1 cellular context compared by ENCODE assay signal in the genomic region with DNA sequence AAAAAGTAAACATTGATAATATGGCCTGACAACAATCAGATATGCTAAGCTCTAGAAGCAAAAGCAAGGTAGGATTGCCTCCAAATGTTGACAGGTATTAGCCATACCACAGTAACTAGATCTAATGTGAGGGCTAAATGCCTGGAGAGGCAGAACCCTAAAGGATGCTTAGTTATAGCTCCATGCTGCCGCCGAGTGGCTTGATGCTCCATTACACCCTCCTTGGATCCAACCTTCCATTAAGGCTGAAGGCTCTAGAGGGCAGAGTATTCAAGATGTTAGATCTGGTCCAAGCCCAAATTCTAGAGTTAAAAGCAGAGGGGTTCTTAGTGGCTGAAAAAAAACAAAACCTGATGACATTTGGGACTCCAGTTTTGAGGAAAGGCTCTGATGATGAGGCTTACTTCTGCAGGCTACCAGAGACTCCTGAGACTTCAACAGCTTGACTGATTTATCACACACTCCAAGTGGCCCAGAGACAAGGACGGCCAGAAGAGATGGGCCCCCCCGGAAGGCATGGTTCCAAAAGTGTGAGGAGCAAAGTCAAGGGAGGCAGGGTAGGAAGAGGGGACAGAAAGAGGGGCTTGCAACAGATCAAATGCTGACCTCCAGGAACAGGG.
A peak's percentile ranks its signal among the peaks of the same experiment; 100 is the strongest.
TF ChIP-seq lines count a peak whose summit lies in the region.

No MANE protein-coding gene starts in this region.

TF ChIP-seq in HepG2, 621 proteins besides CTCF, POLR2A, EP300 and RAD21 (continued from another document and continues in another):
- TF ChIP-seq, protein P1, sequence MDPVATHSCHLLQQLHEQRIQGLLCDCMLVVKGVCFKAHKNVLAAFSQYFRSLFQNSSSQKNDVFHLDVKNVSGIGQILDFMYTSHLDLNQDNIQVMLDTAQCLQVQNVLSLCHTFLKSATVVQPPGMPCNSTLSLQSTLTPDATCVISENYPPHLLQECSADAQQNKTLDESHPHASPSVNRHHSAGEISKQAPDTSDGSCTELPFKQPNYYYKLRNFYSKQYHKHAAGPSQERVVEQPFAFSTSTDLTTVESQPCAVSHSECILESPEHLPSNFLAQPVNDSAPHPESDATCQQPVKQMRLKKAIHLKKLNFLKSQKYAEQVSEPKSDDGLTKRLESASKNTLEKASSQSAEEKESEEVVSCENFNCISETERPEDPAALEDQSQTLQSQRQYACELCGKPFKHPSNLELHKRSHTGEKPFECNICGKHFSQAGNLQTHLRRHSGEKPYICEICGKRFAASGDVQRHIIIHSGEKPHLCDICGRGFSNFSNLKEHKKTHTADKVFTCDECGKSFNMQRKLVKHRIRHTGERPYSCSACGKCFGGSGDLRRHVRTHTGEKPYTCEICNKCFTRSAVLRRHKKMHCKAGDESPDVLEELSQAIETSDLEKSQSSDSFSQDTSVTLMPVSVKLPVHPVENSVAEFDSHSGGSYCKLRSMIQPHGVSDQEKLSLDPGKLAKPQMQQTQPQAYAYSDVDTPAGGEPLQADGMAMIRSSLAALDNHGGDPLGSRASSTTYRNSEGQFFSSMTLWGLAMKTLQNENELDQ (CRISPR knock-in tag; IDR thresholded peaks at IDR 0.05; ENCODE audit: borderline replicate concordance), result no peak
- TF ChIP-seq YEATS4 (CRISPR knock-in tag; IDR thresholded peaks at IDR 0.05; ENCODE audit: borderline replicate concordance) (no peak), ZNF331 (CRISPR knock-in tag; IDR thresholded peaks at IDR 0.05) (peak; percentile 52; the same call in 1 of the 2 replicates), ZNF572 (CRISPR knock-in tag; IDR thresholded peaks at IDR 0.05) (no peak), POGZ (CRISPR knock-in tag; IDR thresholded peaks at IDR 0.05) (no peak), ZNF225 (CRISPR knock-in tag; IDR thresholded peaks at IDR 0.05) (no peak), ZNF333 (CRISPR knock-in tag; IDR thresholded peaks at IDR 0.05; ENCODE audit: borderline replicate concordance) (no peak), STAT5B (CRISPR knock-in tag; IDR thresholded peaks at IDR 0.05) (no peak), KLF16 (CRISPR knock-in tag; IDR thresholded peaks at IDR 0.05) (peak in 1 of 2 experiments; percentile 72; a peak in 2 of 4 replicates), ZNF891 (CRISPR knock-in tag; IDR thresholded peaks at IDR 0.05) (no peak), ZNF205 (CRISPR knock-in tag; IDR thresholded peaks at IDR 0.05) (no peak), ZNF496 (CRISPR knock-in tag; IDR thresholded peaks at IDR 0.05; ENCODE audit: insufficient replicate concordance) (no peak), THAP8 (CRISPR knock-in tag; IDR thresholded peaks at IDR 0.05; ENCODE audit: borderline replicate concordance) (no peak), ZSCAN21 (CRISPR knock-in tag; IDR thresholded peaks at IDR 0.05; ENCODE audit: borderline replicate concordance) (no peak), ZNF747 (CRISPR knock-in tag; IDR thresholded peaks at IDR 0.05; ENCODE audit: borderline replicate concordance) (no peak), FLYWCH1 (CRISPR knock-in tag; IDR thresholded peaks at IDR 0.05) (no peak), PITX1 (CRISPR knock-in tag; IDR thresholded peaks at IDR 0.05) (no peak)
- TF ChIP-seq, protein P2, sequence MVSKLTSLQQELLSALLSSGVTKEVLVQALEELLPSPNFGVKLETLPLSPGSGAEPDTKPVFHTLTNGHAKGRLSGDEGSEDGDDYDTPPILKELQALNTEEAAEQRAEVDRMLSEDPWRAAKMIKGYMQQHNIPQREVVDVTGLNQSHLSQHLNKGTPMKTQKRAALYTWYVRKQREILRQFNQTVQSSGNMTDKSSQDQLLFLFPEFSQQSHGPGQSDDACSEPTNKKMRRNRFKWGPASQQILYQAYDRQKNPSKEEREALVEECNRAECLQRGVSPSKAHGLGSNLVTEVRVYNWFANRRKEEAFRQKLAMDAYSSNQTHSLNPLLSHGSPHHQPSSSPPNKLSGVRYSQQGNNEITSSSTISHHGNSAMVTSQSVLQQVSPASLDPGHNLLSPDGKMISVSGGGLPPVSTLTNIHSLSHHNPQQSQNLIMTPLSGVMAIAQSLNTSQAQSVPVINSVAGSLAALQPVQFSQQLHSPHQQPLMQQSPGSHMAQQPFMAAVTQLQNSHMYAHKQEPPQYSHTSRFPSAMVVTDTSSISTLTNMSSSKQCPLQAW (CRISPR knock-in tag; IDR thresholded peaks at IDR 0.05), result no peak
- TF ChIP-seq, protein P3, sequence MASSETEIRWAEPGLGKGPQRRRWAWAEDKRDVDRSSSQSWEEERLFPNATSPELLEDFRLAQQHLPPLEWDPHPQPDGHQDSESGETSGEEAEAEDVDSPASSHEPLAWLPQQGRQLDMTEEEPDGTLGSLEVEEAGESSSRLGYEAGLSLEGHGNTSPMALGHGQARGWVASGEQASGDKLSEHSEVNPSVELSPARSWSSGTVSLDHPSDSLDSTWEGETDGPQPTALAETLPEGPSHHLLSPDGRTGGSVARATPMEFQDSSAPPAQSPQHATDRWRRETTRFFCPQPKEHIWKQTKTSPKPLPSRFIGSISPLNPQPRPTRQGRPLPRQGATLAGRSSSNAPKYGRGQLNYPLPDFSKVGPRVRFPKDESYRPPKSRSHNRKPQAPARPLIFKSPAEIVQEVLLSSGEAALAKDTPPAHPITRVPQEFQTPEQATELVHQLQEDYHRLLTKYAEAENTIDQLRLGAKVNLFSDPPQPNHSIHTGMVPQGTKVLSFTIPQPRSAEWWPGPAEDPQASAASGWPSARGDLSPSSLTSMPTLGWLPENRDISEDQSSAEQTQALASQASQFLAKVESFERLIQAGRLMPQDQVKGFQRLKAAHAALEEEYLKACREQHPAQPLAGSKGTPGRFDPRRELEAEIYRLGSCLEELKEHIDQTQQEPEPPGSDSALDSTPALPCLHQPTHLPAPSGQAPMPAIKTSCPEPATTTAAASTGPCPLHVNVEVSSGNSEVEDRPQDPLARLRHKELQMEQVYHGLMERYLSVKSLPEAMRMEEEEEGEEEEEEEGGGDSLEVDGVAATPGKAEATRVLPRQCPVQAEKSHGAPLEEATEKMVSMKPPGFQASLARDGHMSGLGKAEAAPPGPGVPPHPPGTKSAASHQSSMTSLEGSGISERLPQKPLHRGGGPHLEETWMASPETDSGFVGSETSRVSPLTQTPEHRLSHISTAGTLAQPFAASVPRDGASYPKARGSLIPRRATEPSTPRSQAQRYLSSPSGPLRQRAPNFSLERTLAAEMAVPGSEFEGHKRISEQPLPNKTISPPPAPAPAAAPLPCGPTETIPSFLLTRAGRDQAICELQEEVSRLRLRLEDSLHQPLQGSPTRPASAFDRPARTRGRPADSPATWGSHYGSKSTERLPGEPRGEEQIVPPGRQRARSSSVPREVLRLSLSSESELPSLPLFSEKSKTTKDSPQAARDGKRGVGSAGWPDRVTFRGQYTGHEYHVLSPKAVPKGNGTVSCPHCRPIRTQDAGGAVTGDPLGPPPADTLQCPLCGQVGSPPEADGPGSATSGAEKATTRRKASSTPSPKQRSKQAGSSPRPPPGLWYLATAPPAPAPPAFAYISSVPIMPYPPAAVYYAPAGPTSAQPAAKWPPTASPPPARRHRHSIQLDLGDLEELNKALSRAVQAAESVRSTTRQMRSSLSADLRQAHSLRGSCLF (CRISPR knock-in tag; IDR thresholded peaks at IDR 0.05; ENCODE audit: borderline replicate concordance), result no peak
- TF ChIP-seq, protein P4, sequence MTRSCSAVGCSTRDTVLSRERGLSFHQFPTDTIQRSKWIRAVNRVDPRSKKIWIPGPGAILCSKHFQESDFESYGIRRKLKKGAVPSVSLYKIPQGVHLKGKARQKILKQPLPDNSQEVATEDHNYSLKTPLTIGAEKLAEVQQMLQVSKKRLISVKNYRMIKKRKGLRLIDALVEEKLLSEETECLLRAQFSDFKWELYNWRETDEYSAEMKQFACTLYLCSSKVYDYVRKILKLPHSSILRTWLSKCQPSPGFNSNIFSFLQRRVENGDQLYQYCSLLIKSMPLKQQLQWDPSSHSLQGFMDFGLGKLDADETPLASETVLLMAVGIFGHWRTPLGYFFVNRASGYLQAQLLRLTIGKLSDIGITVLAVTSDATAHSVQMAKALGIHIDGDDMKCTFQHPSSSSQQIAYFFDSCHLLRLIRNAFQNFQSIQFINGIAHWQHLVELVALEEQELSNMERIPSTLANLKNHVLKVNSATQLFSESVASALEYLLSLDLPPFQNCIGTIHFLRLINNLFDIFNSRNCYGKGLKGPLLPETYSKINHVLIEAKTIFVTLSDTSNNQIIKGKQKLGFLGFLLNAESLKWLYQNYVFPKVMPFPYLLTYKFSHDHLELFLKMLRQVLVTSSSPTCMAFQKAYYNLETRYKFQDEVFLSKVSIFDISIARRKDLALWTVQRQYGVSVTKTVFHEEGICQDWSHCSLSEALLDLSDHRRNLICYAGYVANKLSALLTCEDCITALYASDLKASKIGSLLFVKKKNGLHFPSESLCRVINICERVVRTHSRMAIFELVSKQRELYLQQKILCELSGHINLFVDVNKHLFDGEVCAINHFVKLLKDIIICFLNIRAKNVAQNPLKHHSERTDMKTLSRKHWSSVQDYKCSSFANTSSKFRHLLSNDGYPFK (CRISPR knock-in tag; IDR thresholded peaks at IDR 0.05; ENCODE audit: borderline replicate concordance), result no peak
- TF ChIP-seq, protein P5, sequence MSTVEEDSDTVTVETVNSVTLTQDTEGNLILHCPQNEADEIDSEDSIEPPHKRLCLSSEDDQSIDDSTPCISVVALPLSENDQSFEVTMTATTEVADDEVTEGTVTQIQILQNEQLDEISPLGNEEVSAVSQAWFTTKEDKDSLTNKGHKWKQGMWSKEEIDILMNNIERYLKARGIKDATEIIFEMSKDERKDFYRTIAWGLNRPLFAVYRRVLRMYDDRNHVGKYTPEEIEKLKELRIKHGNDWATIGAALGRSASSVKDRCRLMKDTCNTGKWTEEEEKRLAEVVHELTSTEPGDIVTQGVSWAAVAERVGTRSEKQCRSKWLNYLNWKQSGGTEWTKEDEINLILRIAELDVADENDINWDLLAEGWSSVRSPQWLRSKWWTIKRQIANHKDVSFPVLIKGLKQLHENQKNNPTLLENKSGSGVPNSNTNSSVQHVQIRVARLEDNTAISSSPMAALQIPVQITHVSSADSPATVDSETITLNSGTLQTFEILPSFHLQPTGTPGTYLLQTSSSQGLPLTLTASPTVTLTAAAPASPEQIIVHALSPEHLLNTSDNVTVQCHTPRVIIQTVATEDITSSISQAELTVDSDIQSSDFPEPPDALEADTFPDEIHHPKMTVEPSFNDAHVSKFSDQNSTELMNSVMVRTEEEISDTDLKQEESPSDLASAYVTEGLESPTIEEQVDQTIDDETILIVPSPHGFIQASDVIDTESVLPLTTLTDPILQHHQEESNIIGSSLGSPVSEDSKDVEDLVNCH (CRISPR knock-in tag; IDR thresholded peaks at IDR 0.05), result no peak
- TF ChIP-seq, protein P6, sequence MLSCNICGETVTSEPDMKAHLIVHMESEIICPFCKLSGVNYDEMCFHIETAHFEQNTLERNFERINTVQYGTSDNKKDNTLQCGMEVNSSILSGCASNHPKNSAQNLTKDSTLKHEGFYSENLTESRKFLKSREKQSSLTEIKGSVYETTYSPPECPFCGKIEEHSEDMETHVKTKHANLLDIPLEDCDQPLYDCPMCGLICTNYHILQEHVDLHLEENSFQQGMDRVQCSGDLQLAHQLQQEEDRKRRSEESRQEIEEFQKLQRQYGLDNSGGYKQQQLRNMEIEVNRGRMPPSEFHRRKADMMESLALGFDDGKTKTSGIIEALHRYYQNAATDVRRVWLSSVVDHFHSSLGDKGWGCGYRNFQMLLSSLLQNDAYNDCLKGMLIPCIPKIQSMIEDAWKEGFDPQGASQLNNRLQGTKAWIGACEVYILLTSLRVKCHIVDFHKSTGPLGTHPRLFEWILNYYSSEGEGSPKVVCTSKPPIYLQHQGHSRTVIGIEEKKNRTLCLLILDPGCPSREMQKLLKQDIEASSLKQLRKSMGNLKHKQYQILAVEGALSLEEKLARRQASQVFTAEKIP (CRISPR knock-in tag; IDR thresholded peaks at IDR 0.05; ENCODE audit: borderline replicate concordance), result no peak
- TF ChIP-seq, protein P7, sequence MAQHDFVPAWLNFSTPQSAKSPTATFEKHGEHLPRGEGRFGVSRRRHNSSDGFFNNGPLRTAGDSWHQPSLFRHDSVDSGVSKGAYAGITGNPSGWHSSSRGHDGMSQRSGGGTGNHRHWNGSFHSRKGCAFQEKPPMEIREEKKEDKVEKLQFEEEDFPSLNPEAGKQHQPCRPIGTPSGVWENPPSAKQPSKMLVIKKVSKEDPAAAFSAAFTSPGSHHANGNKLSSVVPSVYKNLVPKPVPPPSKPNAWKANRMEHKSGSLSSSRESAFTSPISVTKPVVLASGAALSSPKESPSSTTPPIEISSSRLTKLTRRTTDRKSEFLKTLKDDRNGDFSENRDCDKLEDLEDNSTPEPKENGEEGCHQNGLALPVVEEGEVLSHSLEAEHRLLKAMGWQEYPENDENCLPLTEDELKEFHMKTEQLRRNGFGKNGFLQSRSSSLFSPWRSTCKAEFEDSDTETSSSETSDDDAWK (CRISPR knock-in tag; IDR thresholded peaks at IDR 0.05), result no peak
- TF ChIP-seq, protein P8, sequence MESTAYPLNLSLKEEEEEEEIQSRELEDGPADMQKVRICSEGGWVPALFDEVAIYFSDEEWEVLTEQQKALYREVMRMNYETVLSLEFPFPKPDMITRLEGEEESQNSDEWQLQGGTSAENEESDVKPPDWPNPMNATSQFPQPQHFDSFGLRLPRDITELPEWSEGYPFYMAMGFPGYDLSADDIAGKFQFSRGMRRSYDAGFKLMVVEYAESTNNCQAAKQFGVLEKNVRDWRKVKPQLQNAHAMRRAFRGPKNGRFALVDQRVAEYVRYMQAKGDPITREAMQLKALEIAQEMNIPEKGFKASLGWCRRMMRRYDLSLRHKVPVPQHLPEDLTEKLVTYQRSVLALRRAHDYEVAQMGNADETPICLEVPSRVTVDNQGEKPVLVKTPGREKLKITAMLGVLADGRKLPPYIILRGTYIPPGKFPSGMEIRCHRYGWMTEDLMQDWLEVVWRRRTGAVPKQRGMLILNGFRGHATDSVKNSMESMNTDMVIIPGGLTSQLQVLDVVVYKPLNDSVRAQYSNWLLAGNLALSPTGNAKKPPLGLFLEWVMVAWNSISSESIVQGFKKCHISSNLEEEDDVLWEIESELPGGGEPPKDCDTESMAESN (CRISPR knock-in tag; conservative IDR thresholded peaks at IDR 0.05), result no peak
- TF ChIP-seq, protein P9, sequence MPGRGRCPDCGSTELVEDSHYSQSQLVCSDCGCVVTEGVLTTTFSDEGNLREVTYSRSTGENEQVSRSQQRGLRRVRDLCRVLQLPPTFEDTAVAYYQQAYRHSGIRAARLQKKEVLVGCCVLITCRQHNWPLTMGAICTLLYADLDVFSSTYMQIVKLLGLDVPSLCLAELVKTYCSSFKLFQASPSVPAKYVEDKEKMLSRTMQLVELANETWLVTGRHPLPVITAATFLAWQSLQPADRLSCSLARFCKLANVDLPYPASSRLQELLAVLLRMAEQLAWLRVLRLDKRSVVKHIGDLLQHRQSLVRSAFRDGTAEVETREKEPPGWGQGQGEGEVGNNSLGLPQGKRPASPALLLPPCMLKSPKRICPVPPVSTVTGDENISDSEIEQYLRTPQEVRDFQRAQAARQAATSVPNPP (CRISPR knock-in tag; IDR thresholded peaks at IDR 0.05), result no peak
- TF ChIP-seq, protein P10, sequence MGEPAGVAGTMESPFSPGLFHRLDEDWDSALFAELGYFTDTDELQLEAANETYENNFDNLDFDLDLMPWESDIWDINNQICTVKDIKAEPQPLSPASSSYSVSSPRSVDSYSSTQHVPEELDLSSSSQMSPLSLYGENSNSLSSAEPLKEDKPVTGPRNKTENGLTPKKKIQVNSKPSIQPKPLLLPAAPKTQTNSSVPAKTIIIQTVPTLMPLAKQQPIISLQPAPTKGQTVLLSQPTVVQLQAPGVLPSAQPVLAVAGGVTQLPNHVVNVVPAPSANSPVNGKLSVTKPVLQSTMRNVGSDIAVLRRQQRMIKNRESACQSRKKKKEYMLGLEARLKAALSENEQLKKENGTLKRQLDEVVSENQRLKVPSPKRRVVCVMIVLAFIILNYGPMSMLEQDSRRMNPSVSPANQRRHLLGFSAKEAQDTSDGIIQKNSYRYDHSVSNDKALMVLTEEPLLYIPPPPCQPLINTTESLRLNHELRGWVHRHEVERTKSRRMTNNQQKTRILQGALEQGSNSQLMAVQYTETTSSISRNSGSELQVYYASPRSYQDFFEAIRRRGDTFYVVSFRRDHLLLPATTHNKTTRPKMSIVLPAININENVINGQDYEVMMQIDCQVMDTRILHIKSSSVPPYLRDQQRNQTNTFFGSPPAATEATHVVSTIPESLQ (CRISPR knock-in tag; conservative IDR thresholded peaks at IDR 0.05), result no peak
